ENCODE assay signal across 9 cellular contexts in the genomic region with DNA sequence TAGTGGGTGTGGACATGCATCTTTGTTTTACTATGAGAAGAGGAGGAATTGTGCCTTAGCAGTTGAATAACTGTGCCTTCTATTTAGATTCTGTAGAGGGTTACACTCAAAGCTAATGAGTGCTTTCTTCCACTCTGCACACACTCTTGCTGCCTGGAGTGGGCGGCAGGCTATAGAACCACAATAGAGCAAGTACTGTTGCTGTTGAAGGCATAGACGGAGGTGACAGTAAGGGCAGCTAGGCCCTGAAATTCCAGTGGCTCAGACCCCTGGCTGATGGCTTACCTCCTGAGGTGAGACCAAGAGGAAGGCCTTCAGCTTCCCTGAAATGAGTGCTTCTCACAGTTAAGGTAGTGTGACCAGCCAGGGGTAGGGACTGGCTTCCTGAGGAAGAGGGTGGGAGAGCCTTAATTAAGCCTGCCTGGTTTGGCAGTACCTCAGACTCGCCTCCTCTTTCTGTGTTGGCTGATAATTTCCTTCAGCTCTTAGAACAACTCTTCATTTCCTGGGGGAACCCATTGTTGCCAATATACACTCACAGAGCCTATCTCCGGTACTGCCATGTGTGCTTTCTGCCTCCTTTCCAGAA. TPM values are rescaled to one million over a fixed set of nuclear protein-coding genes. Genes with fewer than 3 reads are reported as not detected.
DNase-seq lines count a peak whose midpoint lies in the region; ATAC-seq and TF ChIP-seq lines count a peak whose summit lies in the region.
"Had no signal": no experiment of that assay in that cellular context is flagged by ENCODE, and none has a peak within 500 bp of the region (broad histone marks: within the 10 kb centered on the region; RNA-seq: fewer than 3 reads in every experiment).

No MANE protein-coding gene starts in this region.

- intact Hi-C loops in left ventricle myocardium superior (cut with micrococcal nuclease) = no loop called here
- intact Hi-C loops in head of caudate nucleus (cut with DNase I) = no loop called here

- peaks cover 86% of the 10 kb centered on the region for H4K20me1 ChIP-seq in osteoblast (ENCODE audit: insufficient read depth, low read length)

- peaks cover 41% of the 10 kb centered on the region for H3K4me1 ChIP-seq in osteoblast (ENCODE audit: insufficient read depth, low read length)

- H3K79me2 ChIP-seq in osteoblast (ENCODE audit: insufficient read depth, low read length) = peaks cover 93% of the 10 kb centered on the region

- no peaks in the 10 kb centered on the region for H3K9me3 ChIP-seq in osteoblast (ENCODE audit: low read depth, low read length)

- no peak overlapping the region for H3K4me3 ChIP-seq in osteoblast (ENCODE audit: insufficient read depth, low read length)

- TF ChIP-seq CTCF in osteoblast (IDR thresholded peaks at IDR 0.05; ENCODE audit: extremely low read depth, low read depth, low read length) = no peak

- H3K4me2 ChIP-seq in osteoblast (ENCODE audit: insufficient read depth, low read length) = no peak overlapping the region

- H3K36me3 ChIP-seq in osteoblast (ENCODE audit: insufficient read depth, low read length) = no peaks in the 10 kb centered on the region

- peak; percentile 40 for ATAC-seq in HG03175 (IDR thresholded peaks at IDR 0.05; ENCODE audit: unreplicated experiment)
- ATAC-seq in left ventricle myocardium superior = peak; percentile 54
- ATAC-seq in GM18520 (IDR thresholded peaks at IDR 0.05; ENCODE audit: unreplicated experiment) = no peak
- ATAC-seq: HCT116 had no signal

- peak; percentile 46 to 51 for DNase-seq in activated CD4-positive, alpha-beta T cell treated with anti-CD3 and anti-CD28 coated beads, Interleukin-2, amount 50 U/mL, for 4 hours
- no peak for DNase-seq in left ventricle myocardium superior
- peak; percentile 61 for DNase-seq in stimulated activated naive CD4-positive, alpha-beta T cell treated with Interleukin-2 at 50 U/mL for 16 hours (lab: John Stamatoyannopoulos, UW)
- DNase-seq in germinal center (ENCODE audit: low spot score) = no peak
- DNase-seq in head of caudate nucleus = no peak
- DNase-seq in osteoblast (ENCODE audit: insufficient read length, low spot score, missing footprints) = no peak

- no peak overlapping the region for H2AFZ ChIP-seq in osteoblast (ENCODE audit: low read length)

- H3K27ac ChIP-seq in osteoblast (ENCODE audit: low read depth, low read length) = no peak overlapping the region

- H3K27me3 ChIP-seq in osteoblast (ENCODE audit: insufficient read depth, low read length) = no peaks in the 10 kb centered on the region

RNA-seq across cellular contexts. Expression of gene SUSD6, which starts 24.7 kb away (rescaled TPM):
- 21.4 TPM for total RNA-seq in left ventricle myocardium superior
- 17.1 and 17.7 TPM in 2 replicates for total RNA-seq in osteoblast

Comparison
In these comparisons a context has a peak if more than half of its experiments do, and no peak if none do; other contexts are left out.
1. DNase-seq: peak in activated CD4-positive, alpha-beta T cell treated with anti-CD3 and anti-CD28 coated beads, Interleukin-2, amount 50 U/mL, for 4 hours (2 of 2) and stimulated activated naive CD4-positive, alpha-beta T cell treated with Interleukin-2 at 50 U/mL for 16 hours (single experiment); none in left ventricle myocardium superior (single experiment), germinal center (single experiment), head of caudate nucleus (0 of 42) and osteoblast (single experiment).